In the genomic region with DNA sequence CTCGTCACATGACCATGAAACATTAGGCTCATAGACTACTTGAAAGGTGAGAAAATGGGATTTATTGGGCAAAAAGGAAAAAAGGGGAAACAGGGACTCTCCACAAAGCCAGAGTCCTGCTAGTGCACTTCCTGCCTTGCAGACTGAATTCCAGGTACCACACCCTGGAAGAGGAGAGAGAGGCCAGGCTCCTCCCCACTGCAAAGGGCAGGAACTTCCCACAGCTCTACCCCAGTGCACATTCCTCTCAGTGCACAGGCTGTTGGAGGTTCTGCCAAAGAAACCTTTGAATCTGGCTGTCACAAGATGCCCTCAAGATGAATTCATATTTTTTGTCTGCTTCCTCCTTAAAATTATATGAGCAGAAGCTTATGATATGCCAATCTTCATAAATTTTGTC, we compare ENCODE assay signal across 1 cellular context.
TF ChIP-seq lines count a peak whose summit lies in the region.

No MANE protein-coding gene starts in this region.

TF ChIP-seq in H1, 55 proteins besides CTCF, POLR2A, EP300 and RAD21 (continued from another document):
- TF ChIP-seq FOSL1 (IDR thresholded peaks at IDR 0.05; ENCODE audit: insufficient read depth, low read depth, low read length) (no peak), GABPA (IDR thresholded peaks at IDR 0.05; ENCODE audit: borderline replicate concordance, insufficient read depth, low read length) (no peak), CTBP2 (IDR thresholded peaks at IDR 0.05; ENCODE audit: borderline replicate concordance, insufficient read depth, insufficient read length, low read length) (no peak), SP2 (IDR thresholded peaks at IDR 0.05; ENCODE audit: low read length) (no peak), KDM1A (IDR thresholded peaks at IDR 0.05; ENCODE audit: borderline replicate concordance, low read length) (no peak)
- TF ChIP-seq, protein P1, sequence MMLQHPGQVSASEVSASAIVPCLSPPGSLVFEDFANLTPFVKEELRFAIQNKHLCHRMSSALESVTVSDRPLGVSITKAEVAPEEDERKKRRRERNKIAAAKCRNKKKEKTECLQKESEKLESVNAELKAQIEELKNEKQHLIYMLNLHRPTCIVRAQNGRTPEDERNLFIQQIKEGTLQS (IDR thresholded peaks at IDR 0.05; ENCODE audit: insufficient read depth, low read depth, low read length) = no peak
